ENCODE assay signal across 9 cellular contexts in the genomic region with DNA sequence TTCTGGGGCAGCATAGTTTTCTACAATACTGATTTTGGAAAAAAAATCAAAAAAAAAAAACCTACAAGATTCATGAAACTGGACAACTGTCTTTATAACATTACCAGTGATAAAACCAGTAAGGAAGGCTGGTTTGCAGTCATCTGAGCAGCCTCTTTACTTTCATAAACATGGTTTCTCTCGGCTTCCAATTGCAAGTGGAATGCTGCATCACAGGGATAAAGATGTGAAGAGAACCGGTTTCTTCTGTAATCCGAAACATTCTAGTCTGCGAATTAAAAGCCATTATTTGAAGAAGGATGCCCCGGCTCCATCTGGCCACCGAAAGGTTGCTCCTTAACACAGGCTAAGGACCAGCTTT. TPM values are rescaled to one million over a fixed set of nuclear protein-coding genes. Genes with fewer than 3 reads are reported as not detected.
DNase-seq lines count a peak whose midpoint lies in the region; ATAC-seq and TF ChIP-seq lines count a peak whose summit lies in the region.
"Not testable (repeated sequence)": the region's sequence is repeated elsewhere in the genome, so short reads cannot be mapped to it uniquely, and the experiment has no call there.
"Had no signal": no experiment of that assay in that cellular context is flagged by ENCODE, and none has a peak within 500 bp of the region (broad histone marks: within the 10 kb centered on the region; RNA-seq: fewer than 3 reads in every experiment).

No MANE protein-coding gene starts in this region.

- not testable (repeated sequence) for H3K36me3 Mint-ChIP-seq in activated naive CD4-positive, alpha-beta T cell treated with anti-CD3 and anti-CD28 coated beads, Interleukin-2, amount 50 U/mL, for 72 hours; neural progenitor cell

- peaks cover 11% of the 10 kb centered on the region for H3K27me3 Mint-ChIP-seq in neural progenitor cell (ENCODE audit: insufficient read depth, low read depth)

- H3K9ac ChIP-seq in BLaER1, neural progenitor cell: not testable (repeated sequence)
- peak overlapping the region; percentile 88 for H3K9ac ChIP-seq in HUES64 (ENCODE audit: low read depth, low read length)

- H2AFZ ChIP-seq in neural progenitor cell (replicated peaks) = not testable (repeated sequence)

- H3K9me3 Mint-ChIP-seq in activated naive CD4-positive, alpha-beta T cell treated with anti-CD3 and anti-CD28 coated beads, Interleukin-2, amount 50 U/mL, for 72 hours; neural progenitor cell: not testable (repeated sequence)

- H3K27ac ChIP-seq in BLaER1, neural progenitor cell: not testable (repeated sequence)
- peak overlapping the region; percentile 60; the same call in 1 of the 2 replicates for H3K27ac ChIP-seq in HUES64 (ENCODE audit: low read depth, low read length)
- H3K27ac ChIP-seq in SJSA1 = peak overlapping the region; percentile 87; the same call in 1 of the 2 replicates
- H3K27ac ChIP-seq in ectodermal cell (ENCODE audit: insufficient read depth, low read depth, low read length, poor library complexity, severe bottlenecking) = peak overlapping the region; percentile 98
- H3K27ac ChIP-seq in suprapubic skin = peak overlapping the region; percentile 85

- H3K9me3 ChIP-seq in BLaER1; HUES64 (ENCODE audit: insufficient read depth, low read depth, low read length); SJSA1 (replicated peaks); ectodermal cell (ENCODE audit: control insufficient read depth, low read length); neural progenitor cell (ENCODE audit: low read depth); suprapubic skin: not testable (repeated sequence)

- TF ChIP-seq CTCF in neural progenitor cell (IDR thresholded peaks at IDR 0.05); suprapubic skin (IDR thresholded peaks at IDR 0.05): not testable (repeated sequence)

- H3K4me1 Mint-ChIP-seq in neural progenitor cell = peaks cover 24% of the 10 kb centered on the region

- not testable (repeated sequence) for TF ChIP-seq EP300 in suprapubic skin (IDR thresholded peaks at IDR 0.05)

- H3K36me3 ChIP-seq in BLaER1; HUES64 (ENCODE audit: insufficient read depth, low read length); SJSA1; ectodermal cell (ENCODE audit: control insufficient read depth, insufficient read depth, low read length); neural progenitor cell; suprapubic skin: not testable (repeated sequence)

- peak overlapping the region; percentile 88 for H3K4me3 Mint-ChIP-seq in neural progenitor cell

- H3K4me3 ChIP-seq in BLaER1 (peak overlapping the region; percentile 65), HUES64 (ENCODE audit: low read length) (peak overlapping the region; percentile 48), SJSA1 (peak overlapping the region; percentile 27), ectodermal cell (ENCODE audit: insufficient read depth, low read depth, low read length) (peak overlapping the region; percentile 13), iPS-11a (ENCODE audit: low read depth, low read length) (peak overlapping the region; percentile 2), neural progenitor cell (peak overlapping the region; percentile 41), suprapubic skin (peak overlapping the region; percentile 33)

- not testable (repeated sequence) for H3K79me2 ChIP-seq in neural progenitor cell (ENCODE audit: low read depth)

- ATAC-seq in activated naive CD4-positive, alpha-beta T cell treated with anti-CD3 and anti-CD28 coated beads, Interleukin-2, amount 50 U/mL, for 72 hours = not testable (repeated sequence)

- not testable (repeated sequence) for DNase-seq in SJSA1 (ENCODE audit: low read depth in 1 of 2, low spot score in 2 of 2); activated naive CD4-positive, alpha-beta T cell treated with anti-CD3 and anti-CD28 coated beads, Interleukin-2, amount 50 U/mL, for 72 hours (ENCODE audit: low spot score in 2 of 2); neural progenitor cell (ENCODE audit: low spot score); suprapubic skin (ENCODE audit: low spot score in 2 of 2)

- peak overlapping the region; percentile 100 for H3K27ac Mint-ChIP-seq in activated naive CD4-positive, alpha-beta T cell treated with anti-CD3 and anti-CD28 coated beads, Interleukin-2, amount 50 U/mL, for 72 hours
- H3K27ac Mint-ChIP-seq in neural progenitor cell = peak overlapping the region; percentile 100

- H3K4me1 ChIP-seq in BLaER1 = peaks cover 19% of the 10 kb centered on the region
- H3K4me1 ChIP-seq in HUES64 (ENCODE audit: insufficient read depth, low read length); SJSA1 (replicated peaks); ectodermal cell (ENCODE audit: control insufficient read depth, insufficient read depth, low read length); neural progenitor cell: not testable (repeated sequence)
- peaks cover 16% of the 10 kb centered on the region for H3K4me1 ChIP-seq in suprapubic skin

- not testable (repeated sequence) for H4K20me1 ChIP-seq in BLaER1; neural progenitor cell (ENCODE audit: low read depth)

- TF ChIP-seq POLR2A in suprapubic skin (IDR thresholded peaks at IDR 0.05) = not testable (repeated sequence)

- peak overlapping the region; percentile 60 for H3K4me2 ChIP-seq in BLaER1
- H3K4me2 ChIP-seq in neural progenitor cell = peak overlapping the region; percentile 69

- WGBS in HUES64 = 25% methylated on average over 3 of the region's 6 CpGs
- 21 to 71% methylated on average over 1 to 4 of the region's 6 CpGs for WGBS in ectodermal cell, 2 experiments
- WGBS in suprapubic skin = 0% methylated on average over 6 of the region's 6 CpGs

- H3F3A ChIP-seq in neural progenitor cell (ENCODE audit: low read depth) = not testable (repeated sequence)

- peaks cover 15% of the 10 kb centered on the region for H3K27me3 ChIP-seq in BLaER1
- H3K27me3 ChIP-seq in HUES64 (ENCODE audit: insufficient read depth, low read length); SJSA1 (replicated peaks); ectodermal cell (ENCODE audit: control insufficient read depth, insufficient read depth, low read length, poor library complexity, severe bottlenecking); neural progenitor cell; suprapubic skin: not testable (repeated sequence)

RNA-seq across cellular contexts. Expression of a gene that starts 0.6 kb away (rescaled TPM):
- 27,992 TPM for polyA plus RNA-seq in HUES64 (2013, experiment 1 of 2)
- 20,955 TPM for polyA plus RNA-seq in HUES64 (2013, experiment 2 of 2)
- total RNA-seq in SJSA1 (2014; rRNA removed; shearing (Covaris generic)) = under 0.01 and 294 TPM in 2 replicates
- total RNA-seq in activated naive CD4-positive, alpha-beta T cell treated with anti-CD3 and anti-CD28 coated beads, Interleukin-2, amount 50 U/mL, for 72 hours = 1,000 to 10,000 TPM; 1,082 to 1,722 TPM
- 2,448 TPM for polyA plus RNA-seq in ectodermal cell (2013, experiment 1 of 4)
- 3,281 TPM for polyA plus RNA-seq in ectodermal cell (2013, experiment 2 of 4)
- polyA plus RNA-seq in ectodermal cell (2013, experiment 3 of 4) = 16,052 TPM
- 9,026 TPM for polyA plus RNA-seq in ectodermal cell (2013, experiment 4 of 4)
- under 0.01 TPM in 2 replicates for total RNA-seq in neural progenitor cell (ENCODE audit: low replicate concordance)
- under 1 TPM; under 0.01 TPM for total RNA-seq in suprapubic skin
- polyA plus RNA-seq: esophagus had no signal

RNA-seq across cellular contexts. Expression of a gene that starts 26.5 kb away (rescaled TPM):
- 20.0 TPM for polyA plus RNA-seq in HUES64 (2013, experiment 1 of 2)
- polyA plus RNA-seq in HUES64 (2013, experiment 2 of 2) = 23.8 TPM
- 11.2 and 21.7 TPM in 2 replicates for total RNA-seq in SJSA1 (2014; rRNA removed; shearing (Covaris generic))
- total RNA-seq in activated naive CD4-positive, alpha-beta T cell treated with anti-CD3 and anti-CD28 coated beads, Interleukin-2, amount 50 U/mL, for 72 hours = 10 to 100 TPM; 28.4 to 35.5 TPM
- 61.3 TPM for polyA plus RNA-seq in ectodermal cell (2013, experiment 1 of 4)
- 60.1 TPM for polyA plus RNA-seq in ectodermal cell (2013, experiment 2 of 4)
- 43.9 TPM for polyA plus RNA-seq in ectodermal cell (2013, experiment 3 of 4)
- polyA plus RNA-seq in ectodermal cell (2013, experiment 4 of 4) = 50.1 TPM
- 15.2 and 76.7 TPM in 2 replicates for total RNA-seq in neural progenitor cell (ENCODE audit: low replicate concordance)
- 10 to 100 TPM; 27.7 to 86.4 (median 60.2) TPM for total RNA-seq in suprapubic skin

Comparison
In these comparisons a context has a peak if more than half of its experiments do, and no peak if none do; other contexts are left out.
1. H3K4me3 ChIP-seq: peak in every context shown above with its lines; median percentile 65 in BLaER1; 48 in HUES64; 41 in neural progenitor cell; 33 in suprapubic skin; 27 in SJSA1; 13 in ectodermal cell; 2 in iPS-11a.